Comparison of ENCODE assay signal across 13 cellular contexts in genomic region chr6:132931937-132932336, GRCh38.
A peak's percentile ranks its signal among the peaks of the same experiment; 100 is the strongest.
DNase-seq lines count a peak whose midpoint lies in the region; FAIRE-seq lines count a peak whose summit lies in the region.
"Had no signal": no experiment of that assay in that cellular context is flagged by ENCODE, and none has a peak within 500 bp of the region (broad histone marks: within the 10 kb centered on the region; RNA-seq: fewer than 3 reads in every experiment).

No MANE protein-coding gene starts in this region.

- H3K9me3 ChIP-seq in adipocyte (ENCODE audit: control insufficient read depth, low read length), result no peaks in the 10 kb centered on the region
- H3K9me3 ChIP-seq: mucosa of descending colon had no signal

- no peak overlapping the region for H3K9ac ChIP-seq in adipocyte (ENCODE audit: low read length)

- peaks cover 49% of the 10 kb centered on the region for H3K27me3 ChIP-seq in adipocyte (replicated peaks; ENCODE audit: control insufficient read depth, insufficient read depth, low read length)

- no peak for FAIRE-seq in urothelium cell line (lab: Jason Lieb, UNC)

- H3K4me1 ChIP-seq in adipocyte (ENCODE audit: control insufficient read depth, insufficient read depth, low read length), result peaks cover 14% of the 10 kb centered on the region

- no peak overlapping the region for H3K4me3 ChIP-seq in adipocyte (ENCODE audit: low read length)
- H3K4me3 ChIP-seq: mucosa of descending colon had no signal

- no peaks in the 10 kb centered on the region for H3K36me3 ChIP-seq in adipocyte (ENCODE audit: control insufficient read depth, insufficient read depth, low read length, severe bottlenecking)

- DNase-seq in DMS153 treated with DMSO at 0.1 percent for 48 hours (lab: John Stamatoyannopoulos, UW; ENCODE audit: unreplicated experiment), result peak; percentile 2
- DNase-seq in DMS153 (lab: John Stamatoyannopoulos, UW), result no peak
- peak; percentile 78 for DNase-seq in adipocyte (ENCODE audit: low read depth)
- DNase-seq in kidney glomerular epithelial cell (lab: John Stamatoyannopoulos, UW), result peak; percentile 82
- peak; percentile 67 for DNase-seq in urothelium cell line (ENCODE audit: low spot score)
- DNase-seq in SHP77 treated with DMSO at 0.1 percent for 48 hours (lab: John Stamatoyannopoulos, UW), result no peak
- no peak for DNase-seq in NOMO-1 treated with DMSO at 0.1 percent for 48 hours (lab: John Stamatoyannopoulos, UW; ENCODE audit: unreplicated experiment)
- no peak for DNase-seq in NOMO-1 (lab: John Stamatoyannopoulos, UW; ENCODE audit: unreplicated experiment in 2 of 2)
- DNase-seq: activated T-cell treated with anti-CD3 and anti-CD28 coated beads, Interleukin-2, amount 50 U/mL, for 1 hour; GDM1; mucosa of descending colon; NK-92 treated with Interleukin-12 subunit alpha and Interleukin-12 subunit beta, amount 100 ng/mL, for 24 hours; stimulated activated naive CD8-positive, alpha-beta T cell treated with anti-CD3 and anti-CD28 coated beads, Interleukin-15, amount 100 ng/mL, for 72 hours had no signal

Comparison
In these comparisons a context has a peak if more than half of its experiments do, and no peak if none do; other contexts are left out.
1. DNase-seq: peak in DMS153 treated with DMSO at 0.1 percent for 48 hours (single experiment), adipocyte (single experiment), kidney glomerular epithelial cell (single experiment) and urothelium cell line (single experiment); none in DMS153 (single experiment), SHP77 treated with DMSO at 0.1 percent for 48 hours (single experiment), NOMO-1 treated with DMSO at 0.1 percent for 48 hours (single experiment) and NOMO-1 (0 of 2).